ENCODE assay signal across 8 cellular contexts in the genomic region with DNA sequence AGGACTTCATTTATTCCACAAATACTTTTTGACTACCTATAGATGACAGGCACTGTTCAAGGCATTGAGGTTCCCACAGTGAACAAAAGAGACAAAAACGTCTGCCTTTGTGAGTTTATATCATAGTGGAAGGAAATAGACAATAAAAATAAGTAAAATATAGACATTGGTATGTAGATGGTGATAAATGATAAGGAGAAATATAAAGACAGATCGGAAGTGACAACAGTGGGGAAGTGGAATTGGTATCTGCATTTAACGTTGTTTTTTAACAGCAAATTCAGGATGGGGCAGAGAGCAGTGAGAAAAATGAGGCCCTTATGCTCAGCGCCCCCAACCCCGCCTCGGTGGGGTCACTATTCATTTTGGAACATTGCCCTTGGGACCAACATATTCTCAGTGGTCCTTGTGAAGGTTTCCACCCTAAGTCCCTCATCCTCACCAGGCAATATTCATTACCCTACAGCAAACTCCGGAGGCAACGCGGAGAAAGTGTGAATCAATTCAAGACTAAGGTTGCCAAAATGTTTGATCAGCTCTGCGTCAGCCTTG. TPM values are rescaled to one million over a fixed set of nuclear protein-coding genes. Genes with fewer than 3 reads are reported as not detected.
DNase-seq lines count a peak whose midpoint lies in the region; ATAC-seq and TF ChIP-seq lines count a peak whose summit lies in the region.

No MANE protein-coding gene starts in this region.

- intact Hi-C loops in activated T-helper 1 cell treated with anti-CD3 and anti-CD28 coated beads, Interleukin-12 subunit alpha, Interleukin-12 subunit beta, Interleukin-2, Interleukin-4 antibody, amounts not matched to agents 30 ng/mL and 10 ng/mL and 1 ng/mL, durations not matched to agents 14 hours and 24 hours and 36 hours (cut with micrococcal nuclease), result loop anchor here (1.0 to 10.0 kb wide), 10 partner anchors 26 to 1162 kb away; partner anchors contain the start of genes ADA2, BCL2L13, MICAL3 and USP18

- ATAC-seq in thoracic aorta (ENCODE audit: insufficient number of reproducible peaks, low FRiP score, low read depth), result no peak
- ATAC-seq in GM21737 (IDR thresholded peaks at IDR 0.05; ENCODE audit: unreplicated experiment), result no peak

- no peaks in the 10 kb centered on the region for H3K9me3 Mint-ChIP-seq in activated naive CD4-positive, alpha-beta T cell treated with anti-CD3 and anti-CD28 coated beads, Interleukin-2, amount 10 ng/mL, durations not matched to agents 7 days and 5 days
- H3K9me3 Mint-ChIP-seq in activated T-helper 1 cell treated with anti-CD3 and anti-CD28 coated beads, Interleukin-12 subunit alpha, Interleukin-12 subunit beta, Interleukin-2, Interleukin-4 antibody, amounts not matched to agents 30 ng/mL and 10 ng/mL and 1 ng/mL, durations not matched to agents 14 hours and 24 hours and 36 hours, result no peaks in the 10 kb centered on the region

- H3K27me3 ChIP-seq in kidney epithelial cell (ENCODE audit: control insufficient read depth, insufficient read depth, low read length) (no peaks in the 10 kb centered on the region), thoracic aorta (replicated peaks; ENCODE audit: insufficient read depth) (no peaks in the 10 kb centered on the region)

- peak overlapping the region; percentile 59 to 80 for H3K27ac ChIP-seq in thoracic aorta

- peak overlapping the region; percentile 92 for H3K27ac Mint-ChIP-seq in activated naive CD4-positive, alpha-beta T cell treated with anti-CD3 and anti-CD28 coated beads, Interleukin-2, amount 10 ng/mL, durations not matched to agents 7 days and 5 days
- H3K27ac Mint-ChIP-seq in activated T-helper 1 cell treated with anti-CD3 and anti-CD28 coated beads, Interleukin-12 subunit alpha, Interleukin-12 subunit beta, Interleukin-2, Interleukin-4 antibody, amounts not matched to agents 30 ng/mL and 10 ng/mL and 1 ng/mL, durations not matched to agents 14 hours and 24 hours and 36 hours, result peak overlapping the region; percentile 92

- TF ChIP-seq CTCF in kidney epithelial cell (IDR thresholded peaks at IDR 0.05; ENCODE audit: insufficient read depth, low read length, poor library complexity, severe bottlenecking), result no peak
- TF ChIP-seq CTCF in thoracic aorta (IDR thresholded peaks at IDR 0.05), result no peak

- H3K4me1 Mint-ChIP-seq in activated naive CD4-positive, alpha-beta T cell treated with anti-CD3 and anti-CD28 coated beads, Interleukin-2, amount 10 ng/mL, durations not matched to agents 7 days and 5 days, result peaks cover 50% of the 10 kb centered on the region
- H3K4me1 Mint-ChIP-seq in activated T-helper 1 cell treated with anti-CD3 and anti-CD28 coated beads, Interleukin-12 subunit alpha, Interleukin-12 subunit beta, Interleukin-2, Interleukin-4 antibody, amounts not matched to agents 30 ng/mL and 10 ng/mL and 1 ng/mL, durations not matched to agents 14 hours and 24 hours and 36 hours (ENCODE audit: low read depth), result peaks cover 45% of the 10 kb centered on the region

- H3K36me3 Mint-ChIP-seq in activated naive CD4-positive, alpha-beta T cell treated with anti-CD3 and anti-CD28 coated beads, Interleukin-2, amount 10 ng/mL, durations not matched to agents 7 days and 5 days, result peaks cover 28% of the 10 kb centered on the region
- H3K36me3 Mint-ChIP-seq in activated T-helper 1 cell treated with anti-CD3 and anti-CD28 coated beads, Interleukin-12 subunit alpha, Interleukin-12 subunit beta, Interleukin-2, Interleukin-4 antibody, amounts not matched to agents 30 ng/mL and 10 ng/mL and 1 ng/mL, durations not matched to agents 14 hours and 24 hours and 36 hours (ENCODE audit: low read depth), result peaks cover 26% of the 10 kb centered on the region

- CTCF ChIA-PET in activated naive CD4-positive, alpha-beta T cell treated with anti-CD3 and anti-CD28 coated beads, Interleukin-2, amount 10 ng/mL, durations not matched to agents 7 days and 5 days (lab: Charles Lee), result interaction anchor here (0.6 to 8.1 kb wide), 12 partner anchors 12 to 523 kb away, joined by 3 to 120 read pairs (median 6); no protein-coding TSS in a partner anchor

- peak overlapping the region; percentile 89 for H3K4me3 ChIP-seq in kidney epithelial cell (ENCODE audit: low read depth, low read length)
- H3K4me3 ChIP-seq in thoracic aorta, result peak overlapping the region; percentile 83

- no peak for DNase-seq in activated naive CD4-positive, alpha-beta T cell treated with anti-CD3 and anti-CD28 coated beads, Interleukin-2, amount 10 ng/mL, durations not matched to agents 7 days and 5 days
- no peak for DNase-seq in activated naive CD4-positive, alpha-beta T cell (lab: John Stamatoyannopoulos, UW)
- no peak for DNase-seq in activated T-helper 1 cell treated with anti-CD3 and anti-CD28 coated beads, Interleukin-12 subunit alpha, Interleukin-12 subunit beta, Interleukin-2, Interleukin-4 antibody, amounts not matched to agents 30 ng/mL and 10 ng/mL and 1 ng/mL, durations not matched to agents 14 hours and 24 hours and 36 hours (ENCODE audit: low spot score)
- DNase-seq in kidney epithelial cell (ENCODE audit: low read depth), result no peak
- no peak for DNase-seq in thoracic aorta (ENCODE audit: low spot score)
- DNase-seq in NCI-H187 (lab: John Stamatoyannopoulos, UW), result no peak
- no peak for DNase-seq in stimulated activated CD4-positive, alpha-beta T cell treated with anti-CD3 and anti-CD28 coated beads, Interleukin-2, amount 100 ng/mL, for 24 hours

- H3K4me3 Mint-ChIP-seq in activated naive CD4-positive, alpha-beta T cell treated with anti-CD3 and anti-CD28 coated beads, Interleukin-2, amount 10 ng/mL, durations not matched to agents 7 days and 5 days, result peak overlapping the region; percentile 84
- peak overlapping the region; percentile 90 for H3K4me3 Mint-ChIP-seq in activated T-helper 1 cell treated with anti-CD3 and anti-CD28 coated beads, Interleukin-12 subunit alpha, Interleukin-12 subunit beta, Interleukin-2, Interleukin-4 antibody, amounts not matched to agents 30 ng/mL and 10 ng/mL and 1 ng/mL, durations not matched to agents 14 hours and 24 hours and 36 hours

- H3K36me3 ChIP-seq in kidney epithelial cell (ENCODE audit: control insufficient read depth, insufficient read depth, low read length) (no peaks in the 10 kb centered on the region), thoracic aorta (peaks cover 4% of the 10 kb centered on the region)

- H3K9me3 ChIP-seq in thoracic aorta, result no peaks in the 10 kb centered on the region

- H3K4me1 ChIP-seq in thoracic aorta (ENCODE audit: control insufficient read depth in 1 of 2, low read depth in 2 of 2), result peaks cover 23 to 36% of the 10 kb centered on the region in 2 donors

- no peaks in the 10 kb centered on the region for H3K27me3 Mint-ChIP-seq in activated naive CD4-positive, alpha-beta T cell treated with anti-CD3 and anti-CD28 coated beads, Interleukin-2, amount 10 ng/mL, durations not matched to agents 7 days and 5 days
- peaks cover 2% of the 10 kb centered on the region for H3K27me3 Mint-ChIP-seq in activated T-helper 1 cell treated with anti-CD3 and anti-CD28 coated beads, Interleukin-12 subunit alpha, Interleukin-12 subunit beta, Interleukin-2, Interleukin-4 antibody, amounts not matched to agents 30 ng/mL and 10 ng/mL and 1 ng/mL, durations not matched to agents 14 hours and 24 hours and 36 hours (ENCODE audit: insufficient read depth)

RNA-seq across cellular contexts. Expression of gene PEX26, which starts 0.6 kb away (rescaled TPM):
- total RNA-seq in activated T-helper 1 cell treated with anti-CD3 and anti-CD28 coated beads, Interleukin-12 subunit alpha, Interleukin-12 subunit beta, Interleukin-2, Interleukin-4 antibody, amounts not matched to agents 30 ng/mL and 10 ng/mL and 1 ng/mL, durations not matched to agents 14 hours and 24 hours and 36 hours, result 50.0 and 54.4 TPM in 2 replicates
- total RNA-seq in kidney epithelial cell, result 32.4 and 34.4 TPM in 2 replicates
- total RNA-seq in thoracic aorta, result 10 to 100 TPM; 39.1 to 46.0 TPM

RNA-seq across cellular contexts. Expression of gene TUBA8, which starts 33.4 kb away (rescaled TPM):
- 1.1 and 1.5 TPM in 2 replicates for total RNA-seq in activated T-helper 1 cell treated with anti-CD3 and anti-CD28 coated beads, Interleukin-12 subunit alpha, Interleukin-12 subunit beta, Interleukin-2, Interleukin-4 antibody, amounts not matched to agents 30 ng/mL and 10 ng/mL and 1 ng/mL, durations not matched to agents 14 hours and 24 hours and 36 hours
- total RNA-seq in kidney epithelial cell (2.2 TPM in 1 of 2 replicates, not detected in the other), thoracic aorta (1 to 10 TPM in 1 of 2 donors, under 1 TPM in 1; 0.41 to 2.2 TPM)

RNA-seq across cellular contexts. Expression of gene MICAL3, which starts 52.8 kb away (rescaled TPM):
- total RNA-seq in activated T-helper 1 cell treated with anti-CD3 and anti-CD28 coated beads, Interleukin-12 subunit alpha, Interleukin-12 subunit beta, Interleukin-2, Interleukin-4 antibody, amounts not matched to agents 30 ng/mL and 10 ng/mL and 1 ng/mL, durations not matched to agents 14 hours and 24 hours and 36 hours, result 47.8 and 50.6 TPM in 2 replicates
- 38.9 and 53.1 TPM in 2 replicates for total RNA-seq in kidney epithelial cell
- 10 to 100 TPM; 45.2 to 78.0 TPM for total RNA-seq in thoracic aorta
